ENCODE assay signal across 1 cellular context in genomic region chr6:5672581-5673011, GRCh38.
TF ChIP-seq lines count a peak whose summit lies in the region.

No MANE protein-coding gene starts in this region.

TF ChIP-seq in K562, 482 proteins besides CTCF, POLR2A, EP300 and RAD21 (continued from another document):
- TF ChIP-seq NFIX (CRISPR knock-in tag; IDR thresholded peaks at IDR 0.05; ENCODE audit: low read depth) (no peak), ZNF316 (IDR thresholded peaks at IDR 0.05) (peak; percentile 46; the same call in 1 of the 2 replicates), HEY1 (CRISPR knock-in tag; IDR thresholded peaks at IDR 0.05; ENCODE audit: borderline replicate concordance) (no peak), C11orf30 (IDR thresholded peaks at IDR 0.05; ENCODE audit: low read depth) (peak; percentile 58; the same call in 1 of the 2 replicates), DDX20 (tag; IDR thresholded peaks at IDR 0.05; ENCODE audit: low read depth) (no peak), E2F3 (CRISPR knock-in tag; IDR thresholded peaks at IDR 0.05) (no peak), ZNF780A (CRISPR knock-in tag; IDR thresholded peaks at IDR 0.05) (no peak), DMBX1 (CRISPR knock-in tag; IDR thresholded peaks at IDR 0.05; ENCODE audit: borderline replicate concordance) (no peak), ARHGAP35 (IDR thresholded peaks at IDR 0.05; ENCODE audit: partially characterized antibody) (no peak), SOX6 (IDR thresholded peaks at IDR 0.05) (no peak), CBX3 (IDR thresholded peaks at IDR 0.05; ENCODE audit: borderline replicate concordance in 1 of 2, low read length in 2 of 2) (no peak)
- TF ChIP-seq, protein P1, sequence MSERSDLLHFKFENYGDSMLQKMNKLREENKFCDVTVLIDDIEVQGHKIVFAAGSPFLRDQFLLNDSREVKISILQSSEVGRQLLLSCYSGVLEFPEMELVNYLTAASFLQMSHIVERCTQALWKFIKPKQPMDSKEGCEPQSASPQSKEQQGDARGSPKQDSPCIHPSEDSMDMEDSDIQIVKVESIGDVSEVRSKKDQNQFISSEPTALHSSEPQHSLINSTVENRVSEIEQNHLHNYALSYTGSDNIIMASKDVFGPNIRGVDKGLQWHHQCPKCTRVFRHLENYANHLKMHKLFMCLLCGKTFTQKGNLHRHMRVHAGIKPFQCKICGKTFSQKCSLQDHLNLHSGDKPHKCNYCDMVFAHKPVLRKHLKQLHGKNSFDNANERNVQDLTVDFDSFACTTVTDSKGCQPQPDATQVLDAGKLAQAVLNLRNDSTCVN (CRISPR knock-in tag; IDR thresholded peaks at IDR 0.05), result no peak
- TF ChIP-seq, protein P2, sequence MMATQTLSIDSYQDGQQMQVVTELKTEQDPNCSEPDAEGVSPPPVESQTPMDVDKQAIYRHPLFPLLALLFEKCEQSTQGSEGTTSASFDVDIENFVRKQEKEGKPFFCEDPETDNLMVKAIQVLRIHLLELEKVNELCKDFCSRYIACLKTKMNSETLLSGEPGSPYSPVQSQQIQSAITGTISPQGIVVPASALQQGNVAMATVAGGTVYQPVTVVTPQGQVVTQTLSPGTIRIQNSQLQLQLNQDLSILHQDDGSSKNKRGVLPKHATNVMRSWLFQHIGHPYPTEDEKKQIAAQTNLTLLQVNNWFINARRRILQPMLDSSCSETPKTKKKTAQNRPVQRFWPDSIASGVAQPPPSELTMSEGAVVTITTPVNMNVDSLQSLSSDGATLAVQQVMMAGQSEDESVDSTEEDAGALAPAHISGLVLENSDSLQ (IDR thresholded peaks at IDR 0.05), result peak; percentile 87
- TF ChIP-seq, protein P3, sequence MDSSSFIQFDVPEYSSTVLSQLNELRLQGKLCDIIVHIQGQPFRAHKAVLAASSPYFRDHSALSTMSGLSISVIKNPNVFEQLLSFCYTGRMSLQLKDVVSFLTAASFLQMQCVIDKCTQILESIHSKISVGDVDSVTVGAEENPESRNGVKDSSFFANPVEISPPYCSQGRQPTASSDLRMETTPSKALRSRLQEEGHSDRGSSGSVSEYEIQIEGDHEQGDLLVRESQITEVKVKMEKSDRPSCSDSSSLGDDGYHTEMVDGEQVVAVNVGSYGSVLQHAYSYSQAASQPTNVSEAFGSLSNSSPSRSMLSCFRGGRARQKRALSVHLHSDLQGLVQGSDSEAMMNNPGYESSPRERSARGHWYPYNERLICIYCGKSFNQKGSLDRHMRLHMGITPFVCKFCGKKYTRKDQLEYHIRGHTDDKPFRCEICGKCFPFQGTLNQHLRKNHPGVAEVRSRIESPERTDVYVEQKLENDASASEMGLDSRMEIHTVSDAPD (CRISPR knock-in tag; IDR thresholded peaks at IDR 0.05), result no peak
TF ChIP-seq in K562: peak in this region for 15.
